ENCODE assay signal across 1 cellular context in the genomic region with DNA sequence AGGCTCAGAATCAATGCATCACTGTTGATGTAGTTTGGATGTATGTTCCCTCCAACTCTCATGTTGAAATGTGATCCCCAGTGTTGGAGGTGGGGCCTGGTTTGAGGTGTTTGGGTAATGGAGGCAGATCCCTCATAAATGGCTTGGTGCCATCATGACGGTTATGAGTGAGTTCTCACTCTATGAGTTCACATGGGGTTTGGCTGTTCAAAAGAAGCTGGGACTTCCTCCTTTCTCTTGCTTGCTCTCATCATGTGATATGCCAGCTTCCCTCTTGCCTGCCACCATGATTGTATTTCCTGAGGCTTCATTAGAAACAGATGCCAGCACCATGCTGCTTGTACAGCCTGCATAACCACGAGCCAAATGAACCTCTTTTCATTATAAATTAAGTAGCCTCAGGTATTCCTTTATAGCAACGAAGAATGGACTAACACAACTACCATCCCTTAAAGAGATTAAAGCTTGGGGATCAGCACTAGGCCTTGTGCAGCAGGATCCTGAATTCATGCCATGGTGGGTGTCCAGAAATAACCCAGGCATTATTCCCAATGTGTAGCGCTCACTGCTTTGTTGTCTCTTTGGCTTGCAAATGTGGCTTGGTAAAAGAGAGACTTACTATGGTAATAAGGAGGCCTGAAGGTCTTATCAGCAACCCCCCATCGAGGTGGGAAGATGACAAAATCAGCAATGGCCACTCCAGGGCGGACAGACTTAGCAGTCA.
TF ChIP-seq lines count a peak whose summit lies in the region.

No MANE protein-coding gene starts in this region.

TF ChIP-seq in GM23338, 12 proteins besides CTCF, POLR2A, EP300 and RAD21 (continued from another document):
- TF ChIP-seq, protein P1, sequence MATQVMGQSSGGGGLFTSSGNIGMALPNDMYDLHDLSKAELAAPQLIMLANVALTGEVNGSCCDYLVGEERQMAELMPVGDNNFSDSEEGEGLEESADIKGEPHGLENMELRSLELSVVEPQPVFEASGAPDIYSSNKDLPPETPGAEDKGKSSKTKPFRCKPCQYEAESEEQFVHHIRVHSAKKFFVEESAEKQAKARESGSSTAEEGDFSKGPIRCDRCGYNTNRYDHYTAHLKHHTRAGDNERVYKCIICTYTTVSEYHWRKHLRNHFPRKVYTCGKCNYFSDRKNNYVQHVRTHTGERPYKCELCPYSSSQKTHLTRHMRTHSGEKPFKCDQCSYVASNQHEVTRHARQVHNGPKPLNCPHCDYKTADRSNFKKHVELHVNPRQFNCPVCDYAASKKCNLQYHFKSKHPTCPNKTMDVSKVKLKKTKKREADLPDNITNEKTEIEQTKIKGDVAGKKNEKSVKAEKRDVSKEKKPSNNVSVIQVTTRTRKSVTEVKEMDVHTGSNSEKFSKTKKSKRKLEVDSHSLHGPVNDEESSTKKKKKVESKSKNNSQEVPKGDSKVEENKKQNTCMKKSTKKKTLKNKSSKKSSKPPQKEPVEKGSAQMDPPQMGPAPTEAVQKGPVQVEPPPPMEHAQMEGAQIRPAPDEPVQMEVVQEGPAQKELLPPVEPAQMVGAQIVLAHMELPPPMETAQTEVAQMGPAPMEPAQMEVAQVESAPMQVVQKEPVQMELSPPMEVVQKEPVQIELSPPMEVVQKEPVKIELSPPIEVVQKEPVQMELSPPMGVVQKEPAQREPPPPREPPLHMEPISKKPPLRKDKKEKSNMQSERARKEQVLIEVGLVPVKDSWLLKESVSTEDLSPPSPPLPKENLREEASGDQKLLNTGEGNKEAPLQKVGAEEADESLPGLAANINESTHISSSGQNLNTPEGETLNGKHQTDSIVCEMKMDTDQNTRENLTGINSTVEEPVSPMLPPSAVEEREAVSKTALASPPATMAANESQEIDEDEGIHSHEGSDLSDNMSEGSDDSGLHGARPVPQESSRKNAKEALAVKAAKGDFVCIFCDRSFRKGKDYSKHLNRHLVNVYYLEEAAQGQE (IDR thresholded peaks at IDR 0.05; ENCODE audit: unreplicated experiment) = no peak
- TF ChIP-seq ZNF331 (CRISPR knock-in tag; IDR thresholded peaks at IDR 0.05; ENCODE audit: low read depth) (no peak), STAT1 (IDR thresholded peaks at IDR 0.05; ENCODE audit: unreplicated experiment) (no peak)
TF ChIP-seq in GM23338: peak in this region for 0.
